Comparison of ENCODE assay signal across 11 cellular contexts in genomic region chr2:64975232-64975791, GRCh38. TPM values are rescaled to one million over a fixed set of nuclear protein-coding genes. Genes with fewer than 3 reads are reported as not detected.
A peak's percentile ranks its signal among the peaks of the same experiment; 100 is the strongest.
DNase-seq lines count a peak whose midpoint lies in the region; ATAC-seq and TF ChIP-seq lines count a peak whose summit lies in the region.
"Had no signal": no experiment of that assay in that cellular context is flagged by ENCODE, and none has a peak within 500 bp of the region (broad histone marks: within the 10 kb centered on the region; RNA-seq: fewer than 3 reads in every experiment).

No MANE protein-coding gene starts in this region.

- H3K27ac Mint-ChIP-seq in GM23338 = no peak overlapping the region
- no peak overlapping the region for H3K27ac Mint-ChIP-seq in T-helper 2 cell treated with Interferon-gamma antibody and Interleukin-4, amounts not matched to agents 5 μg/mL and 100 μg/mL, for 36 hours
- H3K27ac Mint-ChIP-seq: T-helper 1 cell treated with Interleukin-12 subunit alpha and Interleukin-12 subunit beta and Interleukin-4 antibody, amounts not matched to agents 30 μg/mL and 1 μg/mL, for 36 hours had no signal

- H3F3A ChIP-seq in GM23338 (replicated peaks; ENCODE audit: low read depth) = no peaks in the 10 kb centered on the region

- no peak overlapping the region for H3K4me3 Mint-ChIP-seq in GM23338
- no peak overlapping the region for H3K4me3 Mint-ChIP-seq in T-helper 2 cell treated with Interferon-gamma antibody and Interleukin-4, amounts not matched to agents 5 μg/mL and 100 μg/mL, for 36 hours
- H3K4me3 Mint-ChIP-seq: T-helper 1 cell treated with Interleukin-12 subunit alpha and Interleukin-12 subunit beta and Interleukin-4 antibody, amounts not matched to agents 30 μg/mL and 1 μg/mL, for 36 hours had no signal

- H3K27ac ChIP-seq in GM23338 (ENCODE audit: low read depth) = no peak overlapping the region
- no peak overlapping the region for H3K27ac ChIP-seq in foreskin keratinocyte
- no peak overlapping the region for H3K27ac ChIP-seq in ovary

- no peak for TF ChIP-seq POLR2A in ovary (IDR thresholded peaks at IDR 0.05)
- TF ChIP-seq POLR2A in GM18505 (IDR thresholded peaks at IDR 0.05; ENCODE audit: borderline replicate concordance, extremely low read depth, insufficient read depth, insufficient read length) = no peak

- peaks cover 12% of the 10 kb centered on the region for H3K4me1 ChIP-seq in GM23338 (ENCODE audit: insufficient read depth)
- peaks cover 7% of the 10 kb centered on the region for H3K4me1 ChIP-seq in foreskin keratinocyte
- peaks cover 4% of the 10 kb centered on the region for H3K4me1 ChIP-seq in ovary (ENCODE audit: insufficient read depth)

- H3K4me2 ChIP-seq in GM23338 = no peak overlapping the region

- H3K27me3 Mint-ChIP-seq in GM23338 (ENCODE audit: insufficient read depth, low read depth, poor library complexity) = no peaks in the 10 kb centered on the region
- H3K27me3 Mint-ChIP-seq in T-helper 2 cell treated with Interferon-gamma antibody and Interleukin-4, amounts not matched to agents 5 μg/mL and 100 μg/mL, for 36 hours (ENCODE audit: low read depth) = no peaks in the 10 kb centered on the region

- intact Hi-C loops in ovary (cut with DNase I) = no loop called here

- 2 to 10% (median 6%) methylated on average over 4 of the region's 4 CpGs for WGBS in ovary, 3 donors

- no peaks in the 10 kb centered on the region for H3K9me2 ChIP-seq in GM23338 (ENCODE audit: insufficient read depth)

- ATAC-seq in GM23338 (peak; percentile 54; the same call in 2 of the 3 replicates), foreskin keratinocyte (peak; percentile 38), GM18505 (IDR thresholded peaks at IDR 0.05; ENCODE audit: unreplicated experiment) (no peak), HG02970 (IDR thresholded peaks at IDR 0.05; ENCODE audit: low FRiP score, unreplicated experiment) (no peak)

- no peaks in the 10 kb centered on the region for H3K79me2 ChIP-seq in GM23338 (replicated peaks; ENCODE audit: insufficient read depth)

- no peak overlapping the region for H3K4me3 ChIP-seq in GM23338
- no peak overlapping the region for H3K4me3 ChIP-seq in ovary
- H3K4me3 ChIP-seq: lung had no signal

- H4K20me1 ChIP-seq in GM23338 (replicated peaks; ENCODE audit: insufficient read depth) = no peaks in the 10 kb centered on the region

- H3K27me3 ChIP-seq in GM23338 (ENCODE audit: insufficient read depth) (no peaks in the 10 kb centered on the region), foreskin keratinocyte (peaks cover 2% of the 10 kb centered on the region), ovary (no peaks in the 10 kb centered on the region)

- H3K4me1 Mint-ChIP-seq in GM23338 = peaks cover 17% of the 10 kb centered on the region
- H3K4me1 Mint-ChIP-seq in T-helper 2 cell treated with Interferon-gamma antibody and Interleukin-4, amounts not matched to agents 5 μg/mL and 100 μg/mL, for 36 hours (ENCODE audit: low read depth) = peaks cover 22% of the 10 kb centered on the region

- no peaks in the 10 kb centered on the region for H3K9me3 Mint-ChIP-seq in GM23338
- H3K9me3 Mint-ChIP-seq in T-helper 2 cell treated with Interferon-gamma antibody and Interleukin-4, amounts not matched to agents 5 μg/mL and 100 μg/mL, for 36 hours = no peaks in the 10 kb centered on the region
- H3K9me3 Mint-ChIP-seq: T-helper 1 cell treated with Interleukin-12 subunit alpha and Interleukin-12 subunit beta and Interleukin-4 antibody, amounts not matched to agents 30 μg/mL and 1 μg/mL, for 36 hours had no signal

- TF ChIP-seq EP300 in ovary (IDR thresholded peaks at IDR 0.05) = no peak

- DNase-seq in GM23338 (ENCODE audit: low spot score) = peak; percentile 13
- DNase-seq in SW480 (ENCODE audit: low spot score) = peak; percentile 95
- peak in 1 of 2 donors; percentile 61 for DNase-seq in foreskin keratinocyte
- DNase-seq in ovary = peak in 3 of 5 donors; percentile 20 to 52 (median 25)
- no peak for DNase-seq in GDM1 (lab: John Stamatoyannopoulos, UW)
- DNase-seq in T-helper 2 cell treated with Interferon-gamma antibody and Interleukin-4, amounts not matched to agents 5 μg/mL and 100 μg/mL, for 36 hours (ENCODE audit: low spot score) = no peak
- DNase-seq: stimulated activated CD4-positive, alpha-beta T cell treated with anti-CD3 and anti-CD28 coated beads, Interleukin-4, amount 100 ng/mL, for 1 hour had no signal

- H3K36me3 Mint-ChIP-seq in GM23338 (ENCODE audit: low read depth) = no peaks in the 10 kb centered on the region
- H3K36me3 Mint-ChIP-seq in T-helper 2 cell treated with Interferon-gamma antibody and Interleukin-4, amounts not matched to agents 5 μg/mL and 100 μg/mL, for 36 hours (ENCODE audit: low read depth) = no peaks in the 10 kb centered on the region

- no peak for TF ChIP-seq CTCF in GM23338 (conservative IDR thresholded peaks at IDR 0.05; ENCODE audit: low read depth in 2 of 2)
- no peak for TF ChIP-seq CTCF in foreskin keratinocyte (conservative IDR thresholded peaks at IDR 0.05)
- no peak for TF ChIP-seq CTCF in ovary (IDR thresholded peaks at IDR 0.05)

- no peak overlapping the region for H2AFZ ChIP-seq in GM23338

- H3K36me3 ChIP-seq in GM23338 (ENCODE audit: insufficient read depth) = no peaks in the 10 kb centered on the region
- H3K36me3 ChIP-seq in ovary = no peaks in the 10 kb centered on the region

- H3K9me3 ChIP-seq in ovary = no peaks in the 10 kb centered on the region

TF ChIP-seq in GM23338, 12 proteins besides CTCF, POLR2A, EP300 and RAD21 (continues in another document):
- TF ChIP-seq ZNF114 (CRISPR knock-in tag; IDR thresholded peaks at IDR 0.05) = no peak
- TF ChIP-seq ZNF462 (CRISPR knock-in tag; IDR thresholded peaks at IDR 0.05) = no peak
- no peak for TF ChIP-seq STAT1 (IDR thresholded peaks at IDR 0.05; ENCODE audit: unreplicated experiment)
- no peak for TF ChIP-seq EZH2 (IDR thresholded peaks at IDR 0.05; ENCODE audit: low read depth, unreplicated experiment)
- TF ChIP-seq NANOG (IDR thresholded peaks at IDR 0.05; ENCODE audit: borderline replicate concordance) = no peak
- TF ChIP-seq CREB1 (CRISPR knock-in tag; IDR thresholded peaks at IDR 0.05; ENCODE audit: low read depth) = no peak

RNA-seq across cellular contexts. Expression of gene SLC1A4, which starts 13.9 kb away (rescaled TPM):
- 2.2 and 2.7 TPM in 2 replicates for total RNA-seq in GM23338 (2014; rRNA removed; shearing (Covaris generic))
- 1.3 TPM in 2 replicates for polyA plus RNA-seq in GM23338 (2016; fragmentation: Nextera tagmentation; extraction: Ambion mirVana)
- 1.0 and 20.2 TPM in 2 replicates for total RNA-seq in foreskin keratinocyte
- polyA plus RNA-seq in foreskin keratinocyte = 0.52 and 12.3 TPM in 2 replicates
- 10 to 100 TPM in 6 of 7 donors, 1 to 10 TPM in 1; 5.3 to 51.1 (median 20.8) TPM for total RNA-seq in ovary
- 10 to 100 TPM; 21.3 to 25.5 TPM for polyA plus RNA-seq in ovary

Comparison
In these comparisons a context has a peak if more than half of its experiments do, and no peak if none do; other contexts are left out.
1. ATAC-seq: peak in GM23338 (single experiment) and foreskin keratinocyte (single experiment); none in GM18505 (single experiment) and HG02970 (single experiment).
2. DNase-seq: peak in GM23338 (single experiment), SW480 (single experiment) and ovary (3 of 5); none in GDM1 (single experiment) and T-helper 2 cell treated with Interferon-gamma antibody and Interleukin-4, amounts not matched to agents 5 μg/mL and 100 μg/mL, for 36 hours (single experiment).